Comparison of ENCODE assay signal across 1 cellular context in the genomic region with DNA sequence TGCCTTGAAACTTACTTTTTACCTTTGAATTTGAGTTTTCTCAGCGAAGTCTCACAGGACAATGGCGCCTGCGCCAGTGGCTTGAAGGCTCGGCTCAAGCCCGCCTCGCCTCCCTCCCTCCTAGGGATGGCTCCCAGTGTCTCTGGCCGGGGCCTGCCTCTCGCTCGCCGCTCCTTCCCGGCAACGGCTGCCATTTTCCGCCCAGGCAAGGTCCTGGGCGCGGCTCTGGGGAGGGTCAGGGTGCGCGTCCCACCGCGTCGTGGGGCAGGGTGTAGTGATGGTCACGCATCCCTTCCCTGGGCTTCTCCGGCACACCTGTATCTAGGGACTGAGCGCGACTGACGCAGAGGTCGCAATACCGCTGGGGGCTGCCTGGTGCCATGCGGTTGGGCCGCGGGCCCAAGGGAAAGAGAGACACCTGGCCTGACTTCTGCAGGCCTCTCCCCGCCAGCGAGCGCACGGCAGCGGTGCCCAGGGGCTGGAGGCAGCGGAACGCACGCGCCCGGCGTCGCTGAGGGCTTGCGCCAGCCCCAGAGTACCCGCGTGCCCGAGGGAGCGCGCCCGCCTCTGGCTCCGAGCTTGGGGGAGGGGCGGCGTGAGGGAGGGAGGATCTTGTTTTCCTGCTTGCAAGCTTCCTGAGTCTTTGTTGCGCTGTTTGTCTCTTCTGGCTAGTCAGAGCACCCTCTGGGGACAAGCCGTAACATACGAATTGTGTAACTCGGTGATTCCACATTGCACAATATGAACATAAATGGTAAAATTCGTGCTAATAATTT.
A peak's percentile ranks its signal among the peaks of the same experiment; 100 is the strongest.
TF ChIP-seq lines count a peak whose summit lies in the region.

No MANE protein-coding gene starts in this region.

TF ChIP-seq in HepG2, 621 proteins besides CTCF, POLR2A, EP300 and RAD21 (continued from another document and continues in another):
- TF ChIP-seq, protein P1, sequence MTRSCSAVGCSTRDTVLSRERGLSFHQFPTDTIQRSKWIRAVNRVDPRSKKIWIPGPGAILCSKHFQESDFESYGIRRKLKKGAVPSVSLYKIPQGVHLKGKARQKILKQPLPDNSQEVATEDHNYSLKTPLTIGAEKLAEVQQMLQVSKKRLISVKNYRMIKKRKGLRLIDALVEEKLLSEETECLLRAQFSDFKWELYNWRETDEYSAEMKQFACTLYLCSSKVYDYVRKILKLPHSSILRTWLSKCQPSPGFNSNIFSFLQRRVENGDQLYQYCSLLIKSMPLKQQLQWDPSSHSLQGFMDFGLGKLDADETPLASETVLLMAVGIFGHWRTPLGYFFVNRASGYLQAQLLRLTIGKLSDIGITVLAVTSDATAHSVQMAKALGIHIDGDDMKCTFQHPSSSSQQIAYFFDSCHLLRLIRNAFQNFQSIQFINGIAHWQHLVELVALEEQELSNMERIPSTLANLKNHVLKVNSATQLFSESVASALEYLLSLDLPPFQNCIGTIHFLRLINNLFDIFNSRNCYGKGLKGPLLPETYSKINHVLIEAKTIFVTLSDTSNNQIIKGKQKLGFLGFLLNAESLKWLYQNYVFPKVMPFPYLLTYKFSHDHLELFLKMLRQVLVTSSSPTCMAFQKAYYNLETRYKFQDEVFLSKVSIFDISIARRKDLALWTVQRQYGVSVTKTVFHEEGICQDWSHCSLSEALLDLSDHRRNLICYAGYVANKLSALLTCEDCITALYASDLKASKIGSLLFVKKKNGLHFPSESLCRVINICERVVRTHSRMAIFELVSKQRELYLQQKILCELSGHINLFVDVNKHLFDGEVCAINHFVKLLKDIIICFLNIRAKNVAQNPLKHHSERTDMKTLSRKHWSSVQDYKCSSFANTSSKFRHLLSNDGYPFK (CRISPR knock-in tag; IDR thresholded peaks at IDR 0.05; ENCODE audit: borderline replicate concordance), result no peak
- TF ChIP-seq SALL2 (CRISPR knock-in tag; IDR thresholded peaks at IDR 0.05) (no peak; the same call in 1 of the 2 replicates), RFXANK (CRISPR knock-in tag; IDR thresholded peaks at IDR 0.05) (no peak), SP140L (CRISPR knock-in tag; IDR thresholded peaks at IDR 0.05; ENCODE audit: borderline replicate concordance) (no peak), TBL1XR1 (IDR thresholded peaks at IDR 0.05; ENCODE audit: borderline replicate concordance, low read length, partially characterized antibody) (no peak), SAFB2 (CRISPR knock-in tag; IDR thresholded peaks at IDR 0.05; ENCODE audit: borderline replicate concordance, low read depth) (no peak), ZNF510 (CRISPR knock-in tag; IDR thresholded peaks at IDR 0.05; ENCODE audit: low read depth) (no peak), ZGPAT (CRISPR knock-in tag; IDR thresholded peaks at IDR 0.05) (peak; percentile 68), FOXO1 (CRISPR knock-in tag; IDR thresholded peaks at IDR 0.05) (peak; percentile 68; the same call in 1 of the 2 replicates), ZNF75D (CRISPR knock-in tag; IDR thresholded peaks at IDR 0.05; ENCODE audit: borderline replicate concordance) (no peak), GATAD2A (CRISPR knock-in tag; IDR thresholded peaks at IDR 0.05) (peak; percentile 61), ZNF513 (CRISPR knock-in tag; conservative IDR thresholded peaks at IDR 0.05) (no peak), ZEB1 (IDR thresholded peaks at IDR 0.05; ENCODE audit: insufficient replicate concordance, low read depth) (no peak), TIGD3 (CRISPR knock-in tag; IDR thresholded peaks at IDR 0.05; ENCODE audit: borderline replicate concordance) (no peak), ZNF205 (CRISPR knock-in tag; IDR thresholded peaks at IDR 0.05) (no peak), ARNT2 (CRISPR knock-in tag; IDR thresholded peaks at IDR 0.05; ENCODE audit: low read depth) (0 out of 2 replicates have a peak, but pooled peaks have one; percentile 51), CBFB (CRISPR knock-in tag; IDR thresholded peaks at IDR 0.05) (no peak), ZNF441 (CRISPR knock-in tag; IDR thresholded peaks at IDR 0.05; ENCODE audit: borderline replicate concordance) (peak; percentile 71; the same call in 1 of the 2 replicates), TAF1 (CRISPR knock-in tag; IDR thresholded peaks at IDR 0.05) (no peak), ZBTB21 (CRISPR knock-in tag; IDR thresholded peaks at IDR 0.05) (no peak), MBD4 (IDR thresholded peaks at IDR 0.05; ENCODE audit: borderline replicate concordance, low read length) (no peak), SMAD1 (CRISPR knock-in tag; IDR thresholded peaks at IDR 0.05; ENCODE audit: borderline replicate concordance, low read depth) (no peak), YEATS2 (CRISPR knock-in tag; IDR thresholded peaks at IDR 0.05; ENCODE audit: borderline replicate concordance) (no peak), CSRNP1 (CRISPR knock-in tag; IDR thresholded peaks at IDR 0.05) (0 out of 2 replicates have a peak, but pooled peaks have one; percentile 61), ZNF136 (CRISPR knock-in tag; IDR thresholded peaks at IDR 0.05; ENCODE audit: low read depth) (no peak), MXI1 (IDR thresholded peaks at IDR 0.05; ENCODE audit: borderline replicate concordance, low read depth, low read length) (no peak), MIER3 (CRISPR knock-in tag; IDR thresholded peaks at IDR 0.05; ENCODE audit: borderline replicate concordance) (peak; percentile 54; the same call in 1 of the 2 replicates), FOXA3 (CRISPR knock-in tag; IDR thresholded peaks at IDR 0.05) (peak; percentile 52), MAZ (IDR thresholded peaks at IDR 0.05; ENCODE audit: borderline replicate concordance, low read depth, low read length) (no peak), MAZ (CRISPR knock-in tag; IDR thresholded peaks at IDR 0.05; ENCODE audit: low read depth) (peak; percentile 69; the same call in 1 of the 2 replicates), ZNF30 (CRISPR knock-in tag; IDR thresholded peaks at IDR 0.05) (no peak), ZNF468 (CRISPR knock-in tag; IDR thresholded peaks at IDR 0.05) (no peak), ZNF572 (CRISPR knock-in tag; IDR thresholded peaks at IDR 0.05) (no peak)
- TF ChIP-seq, protein P2, sequence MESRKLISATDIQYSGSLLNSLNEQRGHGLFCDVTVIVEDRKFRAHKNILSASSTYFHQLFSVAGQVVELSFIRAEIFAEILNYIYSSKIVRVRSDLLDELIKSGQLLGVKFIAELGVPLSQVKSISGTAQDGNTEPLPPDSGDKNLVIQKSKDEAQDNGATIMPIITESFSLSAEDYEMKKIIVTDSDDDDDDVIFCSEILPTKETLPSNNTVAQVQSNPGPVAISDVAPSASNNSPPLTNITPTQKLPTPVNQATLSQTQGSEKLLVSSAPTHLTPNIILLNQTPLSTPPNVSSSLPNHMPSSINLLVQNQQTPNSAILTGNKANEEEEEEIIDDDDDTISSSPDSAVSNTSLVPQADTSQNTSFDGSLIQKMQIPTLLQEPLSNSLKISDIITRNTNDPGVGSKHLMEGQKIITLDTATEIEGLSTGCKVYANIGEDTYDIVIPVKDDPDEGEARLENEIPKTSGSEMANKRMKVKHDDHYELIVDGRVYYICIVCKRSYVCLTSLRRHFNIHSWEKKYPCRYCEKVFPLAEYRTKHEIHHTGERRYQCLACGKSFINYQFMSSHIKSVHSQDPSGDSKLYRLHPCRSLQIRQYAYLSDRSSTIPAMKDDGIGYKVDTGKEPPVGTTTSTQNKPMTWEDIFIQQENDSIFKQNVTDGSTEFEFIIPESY (CRISPR knock-in tag; IDR thresholded peaks at IDR 0.05), result peak; percentile 34; the same call in 1 of the 2 replicates
- TF ChIP-seq, protein P3, sequence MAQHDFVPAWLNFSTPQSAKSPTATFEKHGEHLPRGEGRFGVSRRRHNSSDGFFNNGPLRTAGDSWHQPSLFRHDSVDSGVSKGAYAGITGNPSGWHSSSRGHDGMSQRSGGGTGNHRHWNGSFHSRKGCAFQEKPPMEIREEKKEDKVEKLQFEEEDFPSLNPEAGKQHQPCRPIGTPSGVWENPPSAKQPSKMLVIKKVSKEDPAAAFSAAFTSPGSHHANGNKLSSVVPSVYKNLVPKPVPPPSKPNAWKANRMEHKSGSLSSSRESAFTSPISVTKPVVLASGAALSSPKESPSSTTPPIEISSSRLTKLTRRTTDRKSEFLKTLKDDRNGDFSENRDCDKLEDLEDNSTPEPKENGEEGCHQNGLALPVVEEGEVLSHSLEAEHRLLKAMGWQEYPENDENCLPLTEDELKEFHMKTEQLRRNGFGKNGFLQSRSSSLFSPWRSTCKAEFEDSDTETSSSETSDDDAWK (CRISPR knock-in tag; IDR thresholded peaks at IDR 0.05), result no peak
- TF ChIP-seq, protein P4, sequence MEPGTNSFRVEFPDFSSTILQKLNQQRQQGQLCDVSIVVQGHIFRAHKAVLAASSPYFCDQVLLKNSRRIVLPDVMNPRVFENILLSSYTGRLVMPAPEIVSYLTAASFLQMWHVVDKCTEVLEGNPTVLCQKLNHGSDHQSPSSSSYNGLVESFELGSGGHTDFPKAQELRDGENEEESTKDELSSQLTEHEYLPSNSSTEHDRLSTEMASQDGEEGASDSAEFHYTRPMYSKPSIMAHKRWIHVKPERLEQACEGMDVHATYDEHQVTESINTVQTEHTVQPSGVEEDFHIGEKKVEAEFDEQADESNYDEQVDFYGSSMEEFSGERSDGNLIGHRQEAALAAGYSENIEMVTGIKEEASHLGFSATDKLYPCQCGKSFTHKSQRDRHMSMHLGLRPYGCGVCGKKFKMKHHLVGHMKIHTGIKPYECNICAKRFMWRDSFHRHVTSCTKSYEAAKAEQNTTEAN (CRISPR knock-in tag; conservative IDR thresholded peaks at IDR 0.05), result 0 out of 2 replicates have a peak, but pooled peaks have one; percentile 59
- TF ChIP-seq, protein P5, sequence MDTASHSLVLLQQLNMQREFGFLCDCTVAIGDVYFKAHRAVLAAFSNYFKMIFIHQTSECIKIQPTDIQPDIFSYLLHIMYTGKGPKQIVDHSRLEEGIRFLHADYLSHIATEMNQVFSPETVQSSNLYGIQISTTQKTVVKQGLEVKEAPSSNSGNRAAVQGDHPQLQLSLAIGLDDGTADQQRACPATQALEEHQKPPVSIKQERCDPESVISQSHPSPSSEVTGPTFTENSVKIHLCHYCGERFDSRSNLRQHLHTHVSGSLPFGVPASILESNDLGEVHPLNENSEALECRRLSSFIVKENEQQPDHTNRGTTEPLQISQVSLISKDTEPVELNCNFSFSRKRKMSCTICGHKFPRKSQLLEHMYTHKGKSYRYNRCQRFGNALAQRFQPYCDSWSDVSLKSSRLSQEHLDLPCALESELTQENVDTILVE (CRISPR knock-in tag; IDR thresholded peaks at IDR 0.05), result no peak
- TF ChIP-seq, protein P6, sequence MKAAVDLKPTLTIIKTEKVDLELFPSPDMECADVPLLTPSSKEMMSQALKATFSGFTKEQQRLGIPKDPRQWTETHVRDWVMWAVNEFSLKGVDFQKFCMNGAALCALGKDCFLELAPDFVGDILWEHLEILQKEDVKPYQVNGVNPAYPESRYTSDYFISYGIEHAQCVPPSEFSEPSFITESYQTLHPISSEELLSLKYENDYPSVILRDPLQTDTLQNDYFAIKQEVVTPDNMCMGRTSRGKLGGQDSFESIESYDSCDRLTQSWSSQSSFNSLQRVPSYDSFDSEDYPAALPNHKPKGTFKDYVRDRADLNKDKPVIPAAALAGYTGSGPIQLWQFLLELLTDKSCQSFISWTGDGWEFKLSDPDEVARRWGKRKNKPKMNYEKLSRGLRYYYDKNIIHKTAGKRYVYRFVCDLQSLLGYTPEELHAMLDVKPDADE (CRISPR knock-in tag; IDR thresholded peaks at IDR 0.05), result no peak
